ENCODE assay signal across 8 cellular contexts in genomic region chr12:57001448-57001906, GRCh38. TPM values are rescaled to one million over a fixed set of nuclear protein-coding genes. Genes with fewer than 3 reads are reported as not detected.
DNase-seq lines count a peak whose midpoint lies in the region; ATAC-seq and TF ChIP-seq lines count a peak whose summit lies in the region.

No MANE protein-coding gene starts in this region.

- in situ Hi-C loops in astrocyte of the cerebellum (cut with HindIII; ENCODE audit: low sequenced_read_pairs), result no loop called here

- H3K4me3 ChIP-seq in astrocyte of the cerebellum (ENCODE audit: low read depth, low read length), result no peak overlapping the region

- TF ChIP-seq CTCF in astrocyte of the cerebellum (IDR thresholded peaks at IDR 0.05; ENCODE audit: low read depth, low read length, missing control alignments), result peak; percentile 64

- peak; percentile 36 for DNase-seq in COR-L47 (lab: John Stamatoyannopoulos, UW)
- DNase-seq in HT-29 (ENCODE audit: low spot score), result peak; percentile 81
- peak; percentile 38 to 73 (median 63) for DNase-seq in T-helper 2 cell
- DNase-seq in astrocyte of the cerebellum (ENCODE audit: low read depth), result no peak
- DNase-seq in inferior parietal cortex (ENCODE audit: extremely low spot score), result peak; percentile 25
- peak; percentile 64 to 75 for DNase-seq in stimulated activated CD4-positive, alpha-beta T cell treated with anti-CD3 and anti-CD28 coated beads, Interleukin-1b, Interleukin-23, amount 100 ng/mL, for 4 hours (ENCODE audit: low read depth in 2 of 2)

- no peak for ATAC-seq in HG02938 (IDR thresholded peaks at IDR 0.05; ENCODE audit: unreplicated experiment)
- ATAC-seq in GM19328 (IDR thresholded peaks at IDR 0.05; ENCODE audit: unreplicated experiment), result no peak

RNA-seq across cellular contexts. Expression of gene ZBTB39, which starts 4.9 kb away (rescaled TPM):
- 3.2 and 3.4 TPM in 2 replicates for total RNA-seq in HT-29 (2014; rRNA removed; shearing (Covaris generic))

RNA-seq across cellular contexts. Expression of gene TAC3, which starts 14.9 kb away (rescaled TPM):
- not detected in 2 replicates for total RNA-seq in HT-29 (2014; rRNA removed; shearing (Covaris generic))

RNA-seq across cellular contexts. Expression of gene RDH16, which starts 44.1 kb away (rescaled TPM):
- not detected in 2 replicates for total RNA-seq in HT-29 (2014; rRNA removed; shearing (Covaris generic))

RNA-seq across cellular contexts. Expression of gene MYO1A, which starts 48.5 kb away (rescaled TPM):
- 0.76 and 1.8 TPM in 2 replicates for total RNA-seq in HT-29 (2014; rRNA removed; shearing (Covaris generic))
